In the genomic region with DNA sequence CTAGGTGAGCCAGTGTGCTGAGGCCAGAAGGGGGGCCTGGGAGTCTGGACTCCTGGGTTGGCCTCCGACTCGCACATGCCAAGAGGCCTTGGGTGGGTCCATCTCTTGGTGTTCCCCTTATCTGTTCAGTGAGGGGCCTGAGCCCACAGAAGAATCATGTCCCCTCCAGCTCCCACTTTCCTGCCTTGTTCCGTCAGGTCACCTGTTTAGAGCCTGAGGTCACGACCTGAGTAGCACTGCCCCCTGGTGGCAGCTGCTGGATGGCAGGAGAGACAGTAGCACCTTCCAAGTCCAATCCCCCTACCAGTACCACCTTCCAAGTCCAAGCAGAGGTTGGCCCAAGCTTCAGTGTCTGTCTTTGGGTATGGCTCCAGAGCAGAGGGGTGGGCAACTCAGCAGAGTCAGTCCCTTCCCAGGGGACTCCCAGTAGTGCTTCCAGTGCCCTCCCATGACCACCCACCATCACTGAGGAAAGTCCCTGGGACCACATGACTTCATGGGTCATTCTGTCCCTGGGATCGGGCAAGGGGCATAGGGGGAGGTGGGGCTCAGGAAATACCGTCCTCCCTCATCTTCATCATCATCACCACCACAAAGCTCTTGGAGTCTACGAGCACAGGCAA, we compare ENCODE assay signal across 1 cellular context.
A peak's percentile ranks its signal among the peaks of the same experiment; 100 is the strongest.
TF ChIP-seq lines count a peak whose summit lies in the region.

No MANE protein-coding gene starts in this region.

TF ChIP-seq in HepG2, 621 proteins besides CTCF, POLR2A, EP300 and RAD21 (continued from another document):
- TF ChIP-seq, protein P1, sequence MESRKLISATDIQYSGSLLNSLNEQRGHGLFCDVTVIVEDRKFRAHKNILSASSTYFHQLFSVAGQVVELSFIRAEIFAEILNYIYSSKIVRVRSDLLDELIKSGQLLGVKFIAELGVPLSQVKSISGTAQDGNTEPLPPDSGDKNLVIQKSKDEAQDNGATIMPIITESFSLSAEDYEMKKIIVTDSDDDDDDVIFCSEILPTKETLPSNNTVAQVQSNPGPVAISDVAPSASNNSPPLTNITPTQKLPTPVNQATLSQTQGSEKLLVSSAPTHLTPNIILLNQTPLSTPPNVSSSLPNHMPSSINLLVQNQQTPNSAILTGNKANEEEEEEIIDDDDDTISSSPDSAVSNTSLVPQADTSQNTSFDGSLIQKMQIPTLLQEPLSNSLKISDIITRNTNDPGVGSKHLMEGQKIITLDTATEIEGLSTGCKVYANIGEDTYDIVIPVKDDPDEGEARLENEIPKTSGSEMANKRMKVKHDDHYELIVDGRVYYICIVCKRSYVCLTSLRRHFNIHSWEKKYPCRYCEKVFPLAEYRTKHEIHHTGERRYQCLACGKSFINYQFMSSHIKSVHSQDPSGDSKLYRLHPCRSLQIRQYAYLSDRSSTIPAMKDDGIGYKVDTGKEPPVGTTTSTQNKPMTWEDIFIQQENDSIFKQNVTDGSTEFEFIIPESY (CRISPR knock-in tag; IDR thresholded peaks at IDR 0.05) = peak; percentile 95
- TF ChIP-seq, protein P2, sequence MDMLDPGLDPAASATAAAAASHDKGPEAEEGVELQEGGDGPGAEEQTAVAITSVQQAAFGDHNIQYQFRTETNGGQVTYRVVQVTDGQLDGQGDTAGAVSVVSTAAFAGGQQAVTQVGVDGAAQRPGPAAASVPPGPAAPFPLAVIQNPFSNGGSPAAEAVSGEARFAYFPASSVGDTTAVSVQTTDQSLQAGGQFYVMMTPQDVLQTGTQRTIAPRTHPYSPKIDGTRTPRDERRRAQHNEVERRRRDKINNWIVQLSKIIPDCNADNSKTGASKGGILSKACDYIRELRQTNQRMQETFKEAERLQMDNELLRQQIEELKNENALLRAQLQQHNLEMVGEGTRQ (IDR thresholded peaks at IDR 0.05; ENCODE audit: low read depth, low read length) = no peak
- TF ChIP-seq, protein P2 (CRISPR knock-in tag; IDR thresholded peaks at IDR 0.05; ENCODE audit: borderline replicate concordance) = no peak
- TF ChIP-seq PAX8 (CRISPR knock-in tag; IDR thresholded peaks at IDR 0.05; ENCODE audit: borderline replicate concordance) (no peak), TBX2 (CRISPR knock-in tag; IDR thresholded peaks at IDR 0.05; ENCODE audit: borderline replicate concordance) (0 out of 2 replicates have a peak, but pooled peaks have one; percentile 32), ZNF788 (CRISPR knock-in tag; IDR thresholded peaks at IDR 0.05; ENCODE audit: borderline replicate concordance) (peak; percentile 28; the same call in 1 of the 2 replicates), XRCC5 (optimal IDR thresholded peaks at IDR 0.05; ENCODE audit: low read length) (peak; percentile 76), RFXAP (CRISPR knock-in tag; IDR thresholded peaks at IDR 0.05; ENCODE audit: borderline replicate concordance) (no peak), RARA (CRISPR knock-in tag; IDR thresholded peaks at IDR 0.05) (0 out of 2 replicates have a peak, but pooled peaks have one; percentile 31), GATA4 (IDR thresholded peaks at IDR 0.05; ENCODE audit: borderline replicate concordance, low read depth) (no peak), JUN (CRISPR knock-in tag; IDR thresholded peaks at IDR 0.05) (no peak), ZNF350 (CRISPR knock-in tag; IDR thresholded peaks at IDR 0.05; ENCODE audit: borderline replicate concordance, low read depth) (no peak; the same call in 1 of the 2 replicates), SKI (IDR thresholded peaks at IDR 0.05; ENCODE audit: partially characterized antibody) (no peak), NR2F6 (IDR thresholded peaks at IDR 0.05) (peak; percentile 98), NR2F6 (CRISPR knock-in tag; IDR thresholded peaks at IDR 0.05) (peak; percentile 99), PRPF4 (IDR thresholded peaks at IDR 0.05; ENCODE audit: low read depth, low read length, poor library complexity, severe bottlenecking) (no peak), MTA3 (CRISPR knock-in tag; IDR thresholded peaks at IDR 0.05) (no peak), SALL1 (CRISPR knock-in tag; IDR thresholded peaks at IDR 0.05) (peak; percentile 43; the same call in 1 of the 2 replicates), ARNTL (CRISPR knock-in tag; IDR thresholded peaks at IDR 0.05) (no peak), RXRA (CRISPR knock-in tag; IDR thresholded peaks at IDR 0.05) (peak; percentile 60; the same call in 1 of the 2 replicates), EHMT2 (IDR thresholded peaks at IDR 0.05; ENCODE audit: borderline replicate concordance, low read depth, low read length) (no peak), DZIP1 (CRISPR knock-in tag; IDR thresholded peaks at IDR 0.05) (no peak), NRL (CRISPR knock-in tag; IDR thresholded peaks at IDR 0.05; ENCODE audit: borderline replicate concordance) (no peak), SAP130 (CRISPR knock-in tag; IDR thresholded peaks at IDR 0.05; ENCODE audit: low read depth) (no peak), ZFY (CRISPR knock-in tag; IDR thresholded peaks at IDR 0.05) (no peak), ZBTB42 (CRISPR knock-in tag; IDR thresholded peaks at IDR 0.05) (no peak), ZNF138 (CRISPR knock-in tag; IDR thresholded peaks at IDR 0.05; ENCODE audit: low read depth) (0 out of 2 replicates have a peak, but pooled peaks have one; percentile 9)
- TF ChIP-seq, protein P3, sequence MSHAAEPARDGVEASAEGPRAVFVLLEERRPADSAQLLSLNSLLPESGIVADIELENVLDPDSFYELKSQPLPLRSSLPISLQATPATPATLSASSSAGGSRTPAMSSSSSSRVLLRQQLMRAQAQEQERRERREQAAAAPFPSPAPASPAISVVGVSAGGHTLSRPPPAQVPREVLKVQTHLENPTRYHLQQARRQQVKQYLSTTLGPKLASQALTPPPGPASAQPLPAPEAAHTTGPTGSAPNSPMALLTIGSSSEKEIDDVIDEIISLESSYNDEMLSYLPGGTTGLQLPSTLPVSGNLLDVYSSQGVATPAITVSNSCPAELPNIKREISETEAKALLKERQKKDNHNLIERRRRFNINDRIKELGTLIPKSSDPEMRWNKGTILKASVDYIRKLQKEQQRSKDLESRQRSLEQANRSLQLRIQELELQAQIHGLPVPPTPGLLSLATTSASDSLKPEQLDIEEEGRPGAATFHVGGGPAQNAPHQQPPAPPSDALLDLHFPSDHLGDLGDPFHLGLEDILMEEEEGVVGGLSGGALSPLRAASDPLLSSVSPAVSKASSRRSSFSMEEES (CRISPR knock-in tag; IDR thresholded peaks at IDR 0.05) = no peak
- TF ChIP-seq, protein P4, sequence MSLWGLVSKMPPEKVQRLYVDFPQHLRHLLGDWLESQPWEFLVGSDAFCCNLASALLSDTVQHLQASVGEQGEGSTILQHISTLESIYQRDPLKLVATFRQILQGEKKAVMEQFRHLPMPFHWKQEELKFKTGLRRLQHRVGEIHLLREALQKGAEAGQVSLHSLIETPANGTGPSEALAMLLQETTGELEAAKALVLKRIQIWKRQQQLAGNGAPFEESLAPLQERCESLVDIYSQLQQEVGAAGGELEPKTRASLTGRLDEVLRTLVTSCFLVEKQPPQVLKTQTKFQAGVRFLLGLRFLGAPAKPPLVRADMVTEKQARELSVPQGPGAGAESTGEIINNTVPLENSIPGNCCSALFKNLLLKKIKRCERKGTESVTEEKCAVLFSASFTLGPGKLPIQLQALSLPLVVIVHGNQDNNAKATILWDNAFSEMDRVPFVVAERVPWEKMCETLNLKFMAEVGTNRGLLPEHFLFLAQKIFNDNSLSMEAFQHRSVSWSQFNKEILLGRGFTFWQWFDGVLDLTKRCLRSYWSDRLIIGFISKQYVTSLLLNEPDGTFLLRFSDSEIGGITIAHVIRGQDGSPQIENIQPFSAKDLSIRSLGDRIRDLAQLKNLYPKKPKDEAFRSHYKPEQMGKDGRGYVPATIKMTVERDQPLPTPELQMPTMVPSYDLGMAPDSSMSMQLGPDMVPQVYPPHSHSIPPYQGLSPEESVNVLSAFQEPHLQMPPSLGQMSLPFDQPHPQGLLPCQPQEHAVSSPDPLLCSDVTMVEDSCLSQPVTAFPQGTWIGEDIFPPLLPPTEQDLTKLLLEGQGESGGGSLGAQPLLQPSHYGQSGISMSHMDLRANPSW (CRISPR knock-in tag; IDR thresholded peaks at IDR 0.05; ENCODE audit: borderline replicate concordance) = no peak
- TF ChIP-seq, protein P5, sequence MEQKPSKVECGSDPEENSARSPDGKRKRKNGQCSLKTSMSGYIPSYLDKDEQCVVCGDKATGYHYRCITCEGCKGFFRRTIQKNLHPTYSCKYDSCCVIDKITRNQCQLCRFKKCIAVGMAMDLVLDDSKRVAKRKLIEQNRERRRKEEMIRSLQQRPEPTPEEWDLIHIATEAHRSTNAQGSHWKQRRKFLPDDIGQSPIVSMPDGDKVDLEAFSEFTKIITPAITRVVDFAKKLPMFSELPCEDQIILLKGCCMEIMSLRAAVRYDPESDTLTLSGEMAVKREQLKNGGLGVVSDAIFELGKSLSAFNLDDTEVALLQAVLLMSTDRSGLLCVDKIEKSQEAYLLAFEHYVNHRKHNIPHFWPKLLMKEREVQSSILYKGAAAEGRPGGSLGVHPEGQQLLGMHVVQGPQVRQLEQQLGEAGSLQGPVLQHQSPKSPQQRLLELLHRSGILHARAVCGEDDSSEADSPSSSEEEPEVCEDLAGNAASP (CRISPR knock-in tag; IDR thresholded peaks at IDR 0.05; ENCODE audit: borderline replicate concordance) = peak; percentile 55; the same call in 1 of the 2 replicates
